Comparison of ENCODE assay signal across 1 cellular context in genomic region chrX:41118156-41118555, GRCh38.
TF ChIP-seq lines count a peak whose summit lies in the region.

No MANE protein-coding gene starts in this region.

TF ChIP-seq in H1, 55 proteins besides CTCF, POLR2A, EP300 and RAD21 (continued from another document):
- TF ChIP-seq KDM1A (IDR thresholded peaks at IDR 0.05; ENCODE audit: borderline replicate concordance, low read length) (no peak), EZH2 (IDR thresholded peaks at IDR 0.05; ENCODE audit: low read depth, low read length, severe bottlenecking) (no peak), NANOG (IDR thresholded peaks at IDR 0.05; ENCODE audit: insufficient read depth, low read depth, low read length, poor library complexity, severe bottlenecking) (no peak), CTBP2 (IDR thresholded peaks at IDR 0.05; ENCODE audit: borderline replicate concordance, insufficient read depth, insufficient read length, low read length) (no peak), USF2 (IDR thresholded peaks at IDR 0.05; ENCODE audit: low read length) (no peak), HDAC2 (IDR thresholded peaks at IDR 0.05; ENCODE audit: borderline replicate concordance in 1 of 2, low read depth in 2 of 2, low read length in 2 of 2) (no peak), SP4 (IDR thresholded peaks at IDR 0.05; ENCODE audit: low read length) (no peak), SRF (IDR thresholded peaks at IDR 0.05; ENCODE audit: low read depth, low read length) (no peak), POLR2AphosphoS5 (IDR thresholded peaks at IDR 0.05; ENCODE audit: low read depth, low read length) (no peak), PHF8 (conservative IDR thresholded peaks at IDR 0.05; ENCODE audit: low read depth, low read length) (no peak), CHD2 (IDR thresholded peaks at IDR 0.05; ENCODE audit: low read length) (no peak), KDM4A (IDR thresholded peaks at IDR 0.05; ENCODE audit: low read depth, low read length, severe bottlenecking) (no peak), CBX5 (IDR thresholded peaks at IDR 0.05; ENCODE audit: low read depth, low read length) (no peak), TCF12 (IDR thresholded peaks at IDR 0.05; ENCODE audit: low read depth, low read length) (no peak)
